Comparison of ENCODE assay signal across 22 cellular contexts in genomic region chr14:30648471-30648870, GRCh38.
"Had no signal": no experiment of that assay in that cellular context is flagged by ENCODE, and none has a peak within 500 bp of the region (broad histone marks: within the 10 kb centered on the region; RNA-seq: fewer than 3 reads in every experiment).

No MANE protein-coding gene starts in this region.

- H3K9me3 Mint-ChIP-seq: central memory CD8-positive, alpha-beta T cell; immature natural killer cell had no signal

- H3K4me1 Mint-ChIP-seq: activated naive CD8-positive, alpha-beta T cell treated with anti-CD3 and anti-CD28 coated beads for 36 hours; nephron progenitor cell had no signal

- DNase-seq: activated CD4-positive, alpha-beta T cell treated with anti-CD3 and anti-CD28 coated beads for 1 hour; activated CD4-positive, alpha-beta T cell treated with anti-CD3 and anti-CD28 coated beads, Interleukin-2, amount 50 U/mL, for 1 hour; activated CD8-positive, alpha-beta T cell treated with anti-CD3 and anti-CD28 coated beads, Interleukin-2, amount 10 ng/mL, durations not matched to agents 7 days and 5 days; activated naive CD4-positive, alpha-beta T cell treated with Interleukin-2 at 50 U/mL for 16 hours; activated naive CD8-positive, alpha-beta T cell treated with anti-CD3 and anti-CD28 coated beads for 36 hours; effector memory CD4-positive, alpha-beta T cell; glutamatergic neuron; immature natural killer cell; lower lobe of right lung; mesendoderm; mucosa of descending colon; nephron progenitor cell; pancreas; psoas muscle; stimulated activated CD4-positive, alpha-beta T cell treated with anti-CD3 and anti-CD28 coated beads, Interleukin-12 subunit alpha, Interleukin-12 subunit beta, amount 100 ng/mL, for 4 hours; stimulated activated CD4-positive, alpha-beta T cell treated with anti-CD3 and anti-CD28 coated beads, Interleukin-4, amount 100 ng/mL, for 4 hours; substantia nigra; thyroid gland had no signal

- H3K4me3 Mint-ChIP-seq: activated CD8-positive, alpha-beta T cell treated with anti-CD3 and anti-CD28 coated beads, Interleukin-2, amount 10 ng/mL, durations not matched to agents 7 days and 5 days; activated naive CD8-positive, alpha-beta T cell treated with anti-CD3 and anti-CD28 coated beads for 36 hours; central memory CD8-positive, alpha-beta T cell; immature natural killer cell; nephron progenitor cell; stimulated activated naive CD8-positive, alpha-beta T cell treated with anti-CD3 and anti-CD28 coated beads, Interleukin-15, Interleukin-2, amounts not matched to agents 100 ng/mL and 50 ng/mL, for 24 hours had no signal

- H3K27me3 Mint-ChIP-seq: activated naive CD8-positive, alpha-beta T cell treated with anti-CD3 and anti-CD28 coated beads for 36 hours; central memory CD8-positive, alpha-beta T cell; stimulated activated naive CD8-positive, alpha-beta T cell treated with anti-CD3 and anti-CD28 coated beads, Interleukin-15, Interleukin-2, amounts not matched to agents 100 ng/mL and 50 ng/mL, for 24 hours had no signal

- ATAC-seq: activated CD8-positive, alpha-beta T cell treated with anti-CD3 and anti-CD28 coated beads, Interleukin-2, amount 10 ng/mL, durations not matched to agents 7 days and 5 days; esophagus mucosa; left lobe of liver; lower lobe of right lung; mucosa of descending colon; pancreas; psoas muscle had no signal

- H3K27ac Mint-ChIP-seq: activated CD8-positive, alpha-beta T cell treated with anti-CD3 and anti-CD28 coated beads, Interleukin-2, amount 10 ng/mL, durations not matched to agents 7 days and 5 days; activated naive CD8-positive, alpha-beta T cell treated with anti-CD3 and anti-CD28 coated beads for 36 hours; immature natural killer cell; nephron progenitor cell; stimulated activated naive CD8-positive, alpha-beta T cell treated with anti-CD3 and anti-CD28 coated beads, Interleukin-15, Interleukin-2, amounts not matched to agents 100 ng/mL and 50 ng/mL, for 24 hours had no signal
